16 cellular contexts compared by ENCODE assay signal in the genomic region with DNA sequence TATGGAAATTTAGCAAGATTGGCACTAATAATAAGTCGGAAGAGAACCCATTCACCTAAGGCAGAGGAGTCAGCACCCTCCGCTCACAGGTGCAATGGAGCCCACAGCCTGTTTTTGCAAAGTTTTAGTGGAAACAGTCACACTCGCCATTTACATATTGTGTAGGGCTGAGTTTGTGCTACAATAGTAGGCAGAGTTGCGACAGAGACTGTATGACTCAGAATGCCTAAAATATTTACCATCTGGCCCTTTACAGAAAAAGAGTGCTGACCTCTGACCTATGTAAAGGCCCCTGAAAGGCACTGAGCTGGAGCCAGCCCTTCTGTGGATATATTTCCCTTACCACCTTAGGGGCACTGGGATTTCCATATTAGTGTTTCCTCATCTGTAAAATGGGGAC.
"Had no signal": no experiment of that assay in that cellular context is flagged by ENCODE, and none has a peak within 500 bp of the region (broad histone marks: within the 10 kb centered on the region; RNA-seq: fewer than 3 reads in every experiment).

No MANE protein-coding gene starts in this region.

- H3K4me1 ChIP-seq: sigmoid colon had no signal

- ATAC-seq: activated CD8-positive, alpha-beta memory T cell treated with anti-CD3 and anti-CD28 coated beads, Interleukin-2, amount 10 ng/mL, durations not matched to agents 7 days and 5 days; activated T-helper 17 cell treated with anti-CD3 and anti-CD28 coated beads, Interleukin-2, amount 50 U/mL, for 72 hours; stimulated activated effector memory CD8-positive, alpha-beta T cell treated with anti-CD3 and anti-CD28 coated beads, Interleukin-12 subunit alpha, Interleukin-12 subunit beta, amount 100 ng/mL, for 72 hours had no signal

- H3K36me3 Mint-ChIP-seq: activated CD8-positive, alpha-beta memory T cell treated with anti-CD3 and anti-CD28 coated beads, Interleukin-2, amount 10 ng/mL, durations not matched to agents 7 days and 5 days; activated naive CD8-positive, alpha-beta T cell treated with anti-CD3 and anti-CD28 coated beads, Interleukin-2, amount 10 ng/mL, durations not matched to agents 7 days and 5 days; stimulated activated effector memory CD8-positive, alpha-beta T cell treated with anti-CD3 and anti-CD28 coated beads, Interleukin-12 subunit alpha, Interleukin-12 subunit beta, amount 100 ng/mL, for 72 hours had no signal

- H3K27me3 Mint-ChIP-seq: activated naive CD8-positive, alpha-beta T cell treated with anti-CD3 and anti-CD28 coated beads, Interleukin-2, amount 10 ng/mL, durations not matched to agents 7 days and 5 days had no signal

- DNase-seq: activated CD4-positive, alpha-beta memory T cell treated with anti-CD3 and anti-CD28 coated beads, Interleukin-2, amount 10 ng/mL, durations not matched to agents 7 days and 5 days; activated CD4-positive, alpha-beta T cell treated with anti-CD3 and anti-CD28 coated beads for 48 hours; activated CD4-positive, CD25-positive, alpha-beta regulatory T cell; activated CD8-positive, alpha-beta memory T cell treated with anti-CD3 and anti-CD28 coated beads, Interleukin-2, amount 10 ng/mL, durations not matched to agents 7 days and 5 days; activated naive CD4-positive, alpha-beta T cell treated with Interleukin-2 at 50 U/mL for 16 hours; activated naive CD8-positive, alpha-beta T cell treated with anti-CD3 and anti-CD28 coated beads, Interleukin-2, amount 10 ng/mL, durations not matched to agents 7 days and 5 days; amygdala; midbrain; nephron progenitor cell; nucleus accumbens; stimulated activated CD4-positive, alpha-beta T cell treated with anti-CD3 and anti-CD28 coated beads, Interleukin-4, amount 100 ng/mL, for 24 hours had no signal

- H3K4me3 Mint-ChIP-seq: activated CD4-positive, alpha-beta memory T cell treated with anti-CD3 and anti-CD28 coated beads, Interleukin-2, amount 10 ng/mL, durations not matched to agents 7 days and 5 days; activated CD8-positive, alpha-beta memory T cell treated with anti-CD3 and anti-CD28 coated beads, Interleukin-2, amount 10 ng/mL, durations not matched to agents 7 days and 5 days; activated naive CD8-positive, alpha-beta T cell treated with anti-CD3 and anti-CD28 coated beads, Interleukin-2, amount 10 ng/mL, durations not matched to agents 7 days and 5 days; activated T-helper 17 cell treated with anti-CD3 and anti-CD28 coated beads, Interleukin-2, amount 50 U/mL, for 72 hours; nephron progenitor cell; stimulated activated effector memory CD8-positive, alpha-beta T cell treated with anti-CD3 and anti-CD28 coated beads, Interleukin-12 subunit alpha, Interleukin-12 subunit beta, amount 100 ng/mL, for 72 hours had no signal

- H3K4me1 Mint-ChIP-seq: activated CD4-positive, alpha-beta memory T cell treated with anti-CD3 and anti-CD28 coated beads, Interleukin-2, amount 10 ng/mL, durations not matched to agents 7 days and 5 days; activated CD8-positive, alpha-beta memory T cell treated with anti-CD3 and anti-CD28 coated beads, Interleukin-2, amount 10 ng/mL, durations not matched to agents 7 days and 5 days; activated naive CD8-positive, alpha-beta T cell treated with anti-CD3 and anti-CD28 coated beads, Interleukin-2, amount 10 ng/mL, durations not matched to agents 7 days and 5 days; activated T-helper 17 cell treated with anti-CD3 and anti-CD28 coated beads, Interleukin-2, amount 50 U/mL, for 72 hours; nephron progenitor cell; stimulated activated effector memory CD8-positive, alpha-beta T cell treated with anti-CD3 and anti-CD28 coated beads, Interleukin-12 subunit alpha, Interleukin-12 subunit beta, amount 100 ng/mL, for 72 hours had no signal

- H3K9me3 Mint-ChIP-seq: activated CD4-positive, alpha-beta memory T cell treated with anti-CD3 and anti-CD28 coated beads, Interleukin-2, amount 10 ng/mL, durations not matched to agents 7 days and 5 days; activated naive CD8-positive, alpha-beta T cell treated with anti-CD3 and anti-CD28 coated beads, Interleukin-2, amount 10 ng/mL, durations not matched to agents 7 days and 5 days; activated T-helper 17 cell treated with anti-CD3 and anti-CD28 coated beads, Interleukin-2, amount 50 U/mL, for 72 hours; nephron progenitor cell; stimulated activated effector memory CD8-positive, alpha-beta T cell treated with anti-CD3 and anti-CD28 coated beads, Interleukin-12 subunit alpha, Interleukin-12 subunit beta, amount 100 ng/mL, for 72 hours had no signal

- H3K27ac Mint-ChIP-seq: activated CD4-positive, alpha-beta memory T cell treated with anti-CD3 and anti-CD28 coated beads, Interleukin-2, amount 10 ng/mL, durations not matched to agents 7 days and 5 days; activated CD8-positive, alpha-beta memory T cell treated with anti-CD3 and anti-CD28 coated beads, Interleukin-2, amount 10 ng/mL, durations not matched to agents 7 days and 5 days; activated naive CD8-positive, alpha-beta T cell treated with anti-CD3 and anti-CD28 coated beads, Interleukin-2, amount 10 ng/mL, durations not matched to agents 7 days and 5 days; activated T-helper 17 cell treated with anti-CD3 and anti-CD28 coated beads, Interleukin-2, amount 50 U/mL, for 72 hours; nephron progenitor cell; stimulated activated effector memory CD8-positive, alpha-beta T cell treated with anti-CD3 and anti-CD28 coated beads, Interleukin-12 subunit alpha, Interleukin-12 subunit beta, amount 100 ng/mL, for 72 hours had no signal

- H3K36me3 ChIP-seq: sigmoid colon had no signal

- H3K9me3 ChIP-seq: sigmoid colon had no signal

- H3K4me3 ChIP-seq: lung, sigmoid colon had no signal

- H3K27ac ChIP-seq: epithelial cell of prostate, sigmoid colon had no signal
